Comparison of ENCODE assay signal across 26 cellular contexts in genomic region chr5:15566306-15566705, GRCh38.
DNase-seq lines count a peak whose midpoint lies in the region; ATAC-seq, FAIRE-seq and TF ChIP-seq lines count a peak whose summit lies in the region.
"Had no signal": no experiment of that assay in that cellular context is flagged by ENCODE, and none has a peak within 500 bp of the region (broad histone marks: within the 10 kb centered on the region; RNA-seq: fewer than 3 reads in every experiment).

No MANE protein-coding gene starts in this region.

- peak; percentile 29 for ATAC-seq in foreskin keratinocyte
- ATAC-seq in HG03280 (IDR thresholded peaks at IDR 0.05; ENCODE audit: unreplicated experiment) = no peak
- ATAC-seq in HG03354 (IDR thresholded peaks at IDR 0.05; ENCODE audit: poor library complexity, severe bottlenecking, unreplicated experiment) = no peak

- in situ Hi-C loops in GM23248 (cut with MboI) = no loop called here

- 23 to 28% methylated on average over 4 of the region's 4 CpGs for WGBS in GM23248 (ENCODE audit: low coverage in 1 of 2, low lambda C conversion rate in 2 of 2, missing lambda C conversion rate in 2 of 2), 2 experiments

- H3K9ac ChIP-seq in GM23248 = no peak overlapping the region
- no peak overlapping the region for H3K9ac ChIP-seq in astrocyte (ENCODE audit: low read length)

- peaks cover 7% of the 10 kb centered on the region for H3K36me3 Mint-ChIP-seq in astrocyte (ENCODE audit: low read depth, unreplicated experiment)
- H3K36me3 Mint-ChIP-seq: CD4-positive, alpha-beta memory T cell had no signal

- H3K4me1 ChIP-seq in GM23248 (ENCODE audit: insufficient read depth) (peaks cover 13% of the 10 kb centered on the region), astrocyte (ENCODE audit: insufficient read depth, low read length) (no peaks in the 10 kb centered on the region), foreskin keratinocyte (peaks cover 7% of the 10 kb centered on the region)
- H3K4me1 ChIP-seq: Peyer's patch had no signal

- peak overlapping the region; percentile 49 for H3K27ac Mint-ChIP-seq in astrocyte (ENCODE audit: unreplicated experiment)
- H3K27ac Mint-ChIP-seq: CD4-positive, alpha-beta memory T cell; H9 had no signal

- H3K4me3 ChIP-seq in AG10803 (ENCODE audit: low read length) = no peak overlapping the region
- no peak overlapping the region for H3K4me3 ChIP-seq in GM23248
- H3K4me3 ChIP-seq in astrocyte (ENCODE audit: insufficient read depth, low read depth, low read length) = no peak overlapping the region
- H3K4me3 ChIP-seq: MG63, Peyer's patch had no signal

- H3K4me3 Mint-ChIP-seq in astrocyte (ENCODE audit: unreplicated experiment) = no peak overlapping the region
- H3K4me3 Mint-ChIP-seq: CD4-positive, alpha-beta memory T cell; H9 had no signal

- H3K27ac ChIP-seq in GM23248 (no peak overlapping the region), astrocyte (ENCODE audit: low read depth, low read length) (no peak overlapping the region), foreskin keratinocyte (no peak overlapping the region)
- H3K27ac ChIP-seq: Peyer's patch had no signal

- no peak overlapping the region for H3K4me2 ChIP-seq in GM23248 (ENCODE audit: unreplicated experiment)
- H3K4me2 ChIP-seq in astrocyte (ENCODE audit: low read length) = no peak overlapping the region

- no peaks in the 10 kb centered on the region for H3K27me3 Mint-ChIP-seq in astrocyte (ENCODE audit: low read depth, unreplicated experiment)
- H3K27me3 Mint-ChIP-seq: CD4-positive, alpha-beta memory T cell had no signal

- H4K20me1 ChIP-seq in GM23248 (ENCODE audit: insufficient read depth) (no peaks in the 10 kb centered on the region), astrocyte (ENCODE audit: insufficient read depth, low read length) (peaks cover 12% of the 10 kb centered on the region)

- peaks cover 10% of the 10 kb centered on the region for H3K4me1 Mint-ChIP-seq in astrocyte (ENCODE audit: low read depth, unreplicated experiment)
- H3K4me1 Mint-ChIP-seq: CD4-positive, alpha-beta memory T cell had no signal

- H3K27me3 ChIP-seq in GM23248 (replicated peaks; ENCODE audit: insufficient read depth) = no peaks in the 10 kb centered on the region
- H3K27me3 ChIP-seq in astrocyte (ENCODE audit: insufficient read depth, low read length) = no peaks in the 10 kb centered on the region
- no peaks in the 10 kb centered on the region for H3K27me3 ChIP-seq in foreskin keratinocyte
- H3K27me3 ChIP-seq: MG63, Peyer's patch had no signal

- no peaks in the 10 kb centered on the region for H3K9me2 ChIP-seq in GM23248 (ENCODE audit: insufficient read depth)

- H3F3A ChIP-seq in GM23248 (ENCODE audit: insufficient read depth) = peaks cover 18% of the 10 kb centered on the region; the same call in 1 of the 2 replicates

- H3K79me2 ChIP-seq in GM23248 (ENCODE audit: insufficient read depth) (peaks cover 16% of the 10 kb centered on the region), astrocyte (ENCODE audit: insufficient read depth, low read length) (peaks cover 4% of the 10 kb centered on the region)

- H2AFZ ChIP-seq in GM23248 (no peak overlapping the region), astrocyte (ENCODE audit: low read depth, low read length) (no peak overlapping the region)

- peaks cover 8% of the 10 kb centered on the region; the same call in 1 of the 2 replicates for H3K36me3 ChIP-seq in GM23248 (ENCODE audit: low read depth)
- no peaks in the 10 kb centered on the region for H3K36me3 ChIP-seq in astrocyte (ENCODE audit: insufficient read depth, low read length)
- H3K36me3 ChIP-seq: Peyer's patch had no signal

- H3K9me3 Mint-ChIP-seq in astrocyte (ENCODE audit: unreplicated experiment) = no peaks in the 10 kb centered on the region

- TF ChIP-seq CTCF in AG10803 (conservative IDR thresholded peaks at IDR 0.05; ENCODE audit: low read length) (no peak), astrocyte (IDR thresholded peaks at IDR 0.05; ENCODE audit: insufficient read depth, low read depth, low read length) (no peak), foreskin keratinocyte (conservative IDR thresholded peaks at IDR 0.05) (no peak)

- FAIRE-seq in astrocyte (lab: Jason Lieb, UNC) = no peak
- FAIRE-seq: GM12892, GM19239 had no signal

- DNase-seq in AG10803 (ENCODE audit: low read depth) (peak; percentile 27), GM23248 (peak; percentile 54), astrocyte (ENCODE audit: low read depth) (peak; percentile 36), foreskin keratinocyte (no peak), middle frontal gyrus (ENCODE audit: extremely low spot score, low spot score) (no peak), kidney glomerular epithelial cell (lab: John Stamatoyannopoulos, UW) (no peak)
- DNase-seq: C1 segment of cervical spinal cord; CD4-positive, alpha-beta memory T cell; COR-L47; DMS53; H9; KBM-7; MG63; NCI-H1694; NCI-H2081; NCI-H2171; NCI-H226; NCI-H510A; NCI-H69; OCI-M1; Peyer's patch; SHP77 treated with DMSO at 0.1 percent for 48 hours had no signal

- H3K9me3 ChIP-seq in GM23248 (ENCODE audit: low read depth) = no peaks in the 10 kb centered on the region
- H3K9me3 ChIP-seq in astrocyte (ENCODE audit: insufficient read depth, low read depth, low read length) = no peaks in the 10 kb centered on the region
- H3K9me3 ChIP-seq: MG63, Peyer's patch had no signal

Comparison
In these comparisons a context has a peak if more than half of its experiments do, and no peak if none do; other contexts are left out.
1. DNase-seq: peak in AG10803 (single experiment), GM23248 (single experiment) and astrocyte (single experiment); none in foreskin keratinocyte (0 of 2), middle frontal gyrus (single experiment) and kidney glomerular epithelial cell (single experiment).